9 cellular contexts compared by ENCODE assay signal in genomic region chr6:30688569-30688968, GRCh38. TPM values are rescaled to one million over a fixed set of nuclear protein-coding genes. Genes with fewer than 3 reads are reported as not detected.
DNase-seq lines count a peak whose midpoint lies in the region; ATAC-seq, FAIRE-seq and TF ChIP-seq lines count a peak whose summit lies in the region.
"Had no signal": no experiment of that assay in that cellular context is flagged by ENCODE, and none has a peak within 500 bp of the region (broad histone marks: within the 10 kb centered on the region; RNA-seq: fewer than 3 reads in every experiment).

No MANE protein-coding gene starts in this region.

- H3K36me3 ChIP-seq in astrocyte (ENCODE audit: insufficient read depth, low read length): no peaks in the 10 kb centered on the region
- H3K36me3 ChIP-seq in muscle layer of colon (ENCODE audit: insufficient read depth, low read length): no peaks in the 10 kb centered on the region

- H3K27me3 ChIP-seq in astrocyte (ENCODE audit: insufficient read depth, low read length) (no peaks in the 10 kb centered on the region), muscle layer of colon (ENCODE audit: control insufficient read depth in 1 of 2, insufficient read depth in 2 of 2, low read length in 2 of 2) (no peaks in the 10 kb centered on the region)

- H3K79me2 ChIP-seq in astrocyte (ENCODE audit: insufficient read depth, low read length): peaks cover 65% of the 10 kb centered on the region

- H3K4me1 ChIP-seq in astrocyte (ENCODE audit: insufficient read depth, low read length) (peaks cover 38% of the 10 kb centered on the region), muscle layer of colon (ENCODE audit: insufficient read depth, low read length) (peaks cover 34% of the 10 kb centered on the region)

- peaks cover 36% of the 10 kb centered on the region for H3K4me1 Mint-ChIP-seq in astrocyte (ENCODE audit: low read depth, unreplicated experiment)

- peak overlapping the region; percentile 98 for H3K9ac ChIP-seq in astrocyte (ENCODE audit: low read length)
- H3K9ac ChIP-seq in muscle layer of colon (ENCODE audit: low read length): peak overlapping the region; percentile 86

- peak overlapping the region; percentile 97 for H3K4me3 Mint-ChIP-seq in astrocyte (ENCODE audit: unreplicated experiment)

- FAIRE-seq in astrocyte (lab: Jason Lieb, UNC): no peak

- H3K4me3 ChIP-seq in astrocyte (ENCODE audit: insufficient read depth, low read depth, low read length) (peak overlapping the region; percentile 87), muscle layer of colon (ENCODE audit: low read depth in 1 of 2, low read length in 2 of 2) (peak overlapping the region in 1 of 2 donors; percentile 99)

- H3K36me3 Mint-ChIP-seq in astrocyte (ENCODE audit: low read depth, unreplicated experiment): peaks cover 13% of the 10 kb centered on the region

- DNase-seq in astrocyte (ENCODE audit: low read depth): no peak
- DNase-seq in NCI-H82 treated with DMSO at 0.1 percent for 48 hours (lab: John Stamatoyannopoulos, UW; ENCODE audit: unreplicated experiment): no peak
- no peak for DNase-seq in HT-29 (ENCODE audit: low spot score)
- DNase-seq: T-helper 9 cell had no signal

- in situ Hi-C loops in GM18951 (cut with MboI; ENCODE audit: low sequenced_read_pairs, unreplicated experiment): no loop called here

- H4K20me1 ChIP-seq in astrocyte (ENCODE audit: insufficient read depth, low read length): peaks cover 27% of the 10 kb centered on the region

- peak overlapping the region; percentile 100 for H3K4me2 ChIP-seq in astrocyte (ENCODE audit: low read length)

- peak overlapping the region; percentile 87 for H3K27ac Mint-ChIP-seq in astrocyte (ENCODE audit: unreplicated experiment)

- no peaks in the 10 kb centered on the region for H3K27me3 Mint-ChIP-seq in astrocyte (ENCODE audit: low read depth, unreplicated experiment)

- peaks cover 2% of the 10 kb centered on the region for H3K9me3 Mint-ChIP-seq in astrocyte (ENCODE audit: unreplicated experiment)

- ATAC-seq in GM21367 (IDR thresholded peaks at IDR 0.05; ENCODE audit: unreplicated experiment): no peak
- ATAC-seq in GM19023 (IDR thresholded peaks at IDR 0.05; ENCODE audit: unreplicated experiment): no peak

- peak overlapping the region; percentile 87 for H3K27ac ChIP-seq in 22Rv1
- peak overlapping the region; percentile 95 for H3K27ac ChIP-seq in astrocyte (ENCODE audit: low read depth, low read length)
- H3K27ac ChIP-seq in muscle layer of colon (ENCODE audit: low read depth, low read length): peak overlapping the region; percentile 100

- no peak overlapping the region for H2AFZ ChIP-seq in astrocyte (ENCODE audit: low read depth, low read length)

- H3K9me3 ChIP-seq in astrocyte (ENCODE audit: insufficient read depth, low read depth, low read length): no peaks in the 10 kb centered on the region
- no peaks in the 10 kb centered on the region for H3K9me3 ChIP-seq in muscle layer of colon (ENCODE audit: low read length)

- TF ChIP-seq POLR2A in GM18951 (IDR thresholded peaks at IDR 0.05; ENCODE audit: extremely low read depth, insufficient read depth, insufficient read length): peak; percentile 58

- TF ChIP-seq CTCF in 22Rv1 (IDR thresholded peaks at IDR 0.05) (no peak), astrocyte (IDR thresholded peaks at IDR 0.05; ENCODE audit: insufficient read depth, low read depth, low read length) (no peak)

RNA-seq across cellular contexts. Expression of gene PPP1R18, which starts 2.1 kb away (rescaled TPM):
- total RNA-seq in astrocyte: 145 and 156 TPM in 2 replicates
- total RNA-seq in HT-29 (2014; rRNA removed; shearing (Covaris generic)): 12.1 and 13.2 TPM in 2 replicates

RNA-seq across cellular contexts. Expression of gene NRM, which starts 2.2 kb away (rescaled TPM):
- total RNA-seq in astrocyte: 12.2 and 12.8 TPM in 2 replicates
- total RNA-seq in HT-29 (2014; rRNA removed; shearing (Covaris generic)): 16.2 and 18.3 TPM in 2 replicates

RNA-seq across cellular contexts. Expression of gene DHX16, which starts 15.8 kb away (rescaled TPM):
- total RNA-seq in astrocyte: 29.3 and 30.0 TPM in 2 replicates
- 43.2 and 43.8 TPM in 2 replicates for total RNA-seq in HT-29 (2014; rRNA removed; shearing (Covaris generic))

RNA-seq across cellular contexts. Expression of gene MDC1, which starts 28.5 kb away (rescaled TPM):
- total RNA-seq in astrocyte: 25.2 and 25.4 TPM in 2 replicates
- total RNA-seq in HT-29 (2014; rRNA removed; shearing (Covaris generic)): 24.8 and 24.9 TPM in 2 replicates

RNA-seq across cellular contexts. Expression of gene TUBB, which starts 31.6 kb away (rescaled TPM):
- 815 and 887 TPM in 2 replicates for total RNA-seq in astrocyte
- total RNA-seq in HT-29 (2014; rRNA removed; shearing (Covaris generic)): 935 and 959 TPM in 2 replicates

Comparison
In these comparisons a context has a peak if more than half of its experiments do, and no peak if none do; other contexts are left out.
1. RNA of gene PPP1R18, which starts 2.1 kb away (total RNA-seq): 145 to 156 TPM in astrocyte; 12.1 to 13.2 TPM in HT-29; every median in the first group is over 10 times any median in the second.
2. Peak in every context shown above with its lines, with median percentiles within 50 percentile points of each other: H3K27ac ChIP-seq.